ENCODE assay signal across 1 cellular context in genomic region chr9:127559247-127559680, GRCh38.
TF ChIP-seq lines count a peak whose summit lies in the region.

No MANE protein-coding gene starts in this region.

TF ChIP-seq in IMR-90, 13 proteins besides CTCF, POLR2A, EP300 and RAD21:
- TF ChIP-seq ELK1 (IDR thresholded peaks at IDR 0.05; ENCODE audit: borderline replicate concordance, low read depth, low read length), result no peak
- TF ChIP-seq MXI1 (IDR thresholded peaks at IDR 0.05; ENCODE audit: borderline replicate concordance, low read depth, low read length), result no peak
- TF ChIP-seq, protein P1, sequence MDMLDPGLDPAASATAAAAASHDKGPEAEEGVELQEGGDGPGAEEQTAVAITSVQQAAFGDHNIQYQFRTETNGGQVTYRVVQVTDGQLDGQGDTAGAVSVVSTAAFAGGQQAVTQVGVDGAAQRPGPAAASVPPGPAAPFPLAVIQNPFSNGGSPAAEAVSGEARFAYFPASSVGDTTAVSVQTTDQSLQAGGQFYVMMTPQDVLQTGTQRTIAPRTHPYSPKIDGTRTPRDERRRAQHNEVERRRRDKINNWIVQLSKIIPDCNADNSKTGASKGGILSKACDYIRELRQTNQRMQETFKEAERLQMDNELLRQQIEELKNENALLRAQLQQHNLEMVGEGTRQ (IDR thresholded peaks at IDR 0.05; ENCODE audit: low read depth, low read length), result no peak
- TF ChIP-seq CHD1 (IDR thresholded peaks at IDR 0.05; ENCODE audit: low read depth, low read length), result no peak
- TF ChIP-seq RCOR1 (IDR thresholded peaks at IDR 0.05; ENCODE audit: insufficient replicate concordance, low read length), result no peak
- TF ChIP-seq MAFK (IDR thresholded peaks at IDR 0.05; ENCODE audit: low read depth, low read length), result no peak
- TF ChIP-seq CEBPB (IDR thresholded peaks at IDR 0.05; ENCODE audit: low read depth, low read length), result no peak
TF ChIP-seq in IMR-90: peak in this region for 0.
